ENCODE assay signal across 25 cellular contexts in the genomic region with DNA sequence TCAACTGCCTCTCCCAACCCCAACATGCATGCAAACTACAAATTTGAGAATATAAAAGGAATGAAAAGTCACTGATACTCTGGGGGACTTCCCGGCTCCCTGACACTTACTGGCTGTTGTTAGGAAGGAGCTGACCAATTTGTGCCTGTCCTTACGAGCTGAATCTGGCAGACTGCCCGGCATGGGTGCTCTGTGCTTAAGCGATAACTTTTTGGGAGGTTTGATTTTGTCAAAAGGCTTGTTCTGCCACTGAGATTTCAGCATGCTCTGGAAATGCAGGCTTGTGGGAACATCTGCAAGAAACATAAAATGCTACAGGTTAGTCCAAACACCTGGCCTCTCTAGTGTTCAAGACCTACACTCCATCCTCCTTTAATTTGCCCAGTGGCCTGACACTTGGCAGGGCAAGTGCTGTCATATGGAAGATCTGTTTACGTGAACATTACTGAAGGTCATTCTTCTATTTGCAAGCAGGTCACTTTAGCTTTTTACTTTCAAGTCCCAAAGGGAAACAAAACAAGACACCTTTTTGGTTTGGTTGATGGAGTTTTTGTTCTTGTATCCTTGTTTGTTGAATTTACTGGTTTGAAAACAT. TPM values are rescaled to one million over a fixed set of nuclear protein-coding genes. Genes with fewer than 3 reads are reported as not detected.
DNase-seq lines count a peak whose midpoint lies in the region; ATAC-seq and TF ChIP-seq lines count a peak whose summit lies in the region.
"Had no signal": no experiment of that assay in that cellular context is flagged by ENCODE, and none has a peak within 500 bp of the region (broad histone marks: within the 10 kb centered on the region; RNA-seq: fewer than 3 reads in every experiment).

No MANE protein-coding gene starts in this region.

- no peaks in the 10 kb centered on the region for H3K9me3 ChIP-seq in left ventricle myocardium inferior (replicated peaks)
- H3K9me3 ChIP-seq: esophagus muscularis mucosa, upper lobe of right lung had no signal

- CTCF ChIA-PET in activated B cell treated with CpG ODN at 0.5 μM for 24 hours (lab: Charles Lee), result interaction anchor here (1.2 kb wide), 1 partner anchor 36 kb away, joined by 3 read pairs; no protein-coding TSS in a partner anchor

- peaks cover 25% of the 10 kb centered on the region for H3K4me1 Mint-ChIP-seq in activated T-cell treated with anti-CD3 and anti-CD28 coated beads, Interleukin-2, amount 50 U/mL, for 24 hours (ENCODE audit: low read depth)
- H3K4me1 Mint-ChIP-seq in activated T-cell treated with anti-CD3 and anti-CD28 coated beads, Interleukin-2, amount 50 U/mL, for 4 hours (ENCODE audit: low read depth), result peaks cover 11% of the 10 kb centered on the region
- H3K4me1 Mint-ChIP-seq in activated B cell treated with CpG ODN at 0.5 μM for 24 hours, result peaks cover 9% of the 10 kb centered on the region
- H3K4me1 Mint-ChIP-seq in stimulated activated memory B cell treated with anti-CD40 and anti-IgM and Interleukin-4, amounts not matched to agents 10 μg/mL and 1 μg/mL and 100 μg/mL, for 72 hours, result peaks cover 24% of the 10 kb centered on the region

- H3K27me3 Mint-ChIP-seq in activated T-cell treated with anti-CD3 and anti-CD28 coated beads, Interleukin-2, amount 50 U/mL, for 24 hours, result no peaks in the 10 kb centered on the region
- no peaks in the 10 kb centered on the region for H3K27me3 Mint-ChIP-seq in activated T-cell treated with anti-CD3 and anti-CD28 coated beads, Interleukin-2, amount 50 U/mL, for 4 hours (ENCODE audit: low read depth)
- no peaks in the 10 kb centered on the region for H3K27me3 Mint-ChIP-seq in activated B cell treated with CpG ODN at 0.5 μM for 24 hours
- no peaks in the 10 kb centered on the region for H3K27me3 Mint-ChIP-seq in stimulated activated memory B cell treated with anti-CD40 and anti-IgM and Interleukin-4, amounts not matched to agents 10 μg/mL and 1 μg/mL and 100 μg/mL, for 72 hours
- H3K27me3 Mint-ChIP-seq: activated naive CD8-positive, alpha-beta T cell treated with anti-CD3 and anti-CD28 coated beads, Interleukin-2, amount 10 ng/mL, durations not matched to agents 7 days and 5 days; naive B cell had no signal

- DNase-seq in activated T-cell treated with anti-CD3 and anti-CD28 coated beads, Interleukin-2, amount 50 U/mL, for 24 hours, result no peak
- no peak for DNase-seq in activated T-cell treated with anti-CD3 and anti-CD28 coated beads, Interleukin-2, amount 50 U/mL, for 4 hours
- DNase-seq in activated B cell treated with CpG ODN at 0.5 μM for 24 hours (no peak), left ventricle myocardium inferior (peak; percentile 60), kidney glomerular epithelial cell (lab: John Stamatoyannopoulos, UW) (no peak), NCI-H2227 (lab: John Stamatoyannopoulos, UW; ENCODE audit: unreplicated experiment) (no peak), NCI-H2107 treated with DMSO at 0.1 percent for 48 hours (lab: John Stamatoyannopoulos, UW; ENCODE audit: unreplicated experiment) (no peak)
- DNase-seq: activated CD4-positive, alpha-beta T cell treated with anti-CD3 and anti-CD28 coated beads for 1 hour; activated naive CD8-positive, alpha-beta T cell treated with anti-CD3 and anti-CD28 coated beads, Interleukin-2, amount 10 ng/mL, durations not matched to agents 7 days and 5 days; Calu3; effector memory CD4-positive, alpha-beta T cell; EL; naive B cell; NCI-H1417 treated with DMSO at 0.1 percent for 48 hours; NCI-H69; occipital lobe; retina; SHP77; upper lobe of right lung had no signal

- peaks cover 45% of the 10 kb centered on the region for H3K4me1 ChIP-seq in left ventricle myocardium inferior

- no peak overlapping the region for H3K4me3 ChIP-seq in left ventricle myocardium inferior
- H3K4me3 ChIP-seq: esophagus muscularis mucosa, upper lobe of right lung had no signal

- no peaks in the 10 kb centered on the region for H3K27me3 ChIP-seq in left ventricle myocardium inferior (ENCODE audit: low read depth)
- H3K27me3 ChIP-seq: esophagus muscularis mucosa, upper lobe of right lung had no signal

- no peak overlapping the region for H3K4me3 Mint-ChIP-seq in activated T-cell treated with anti-CD3 and anti-CD28 coated beads, Interleukin-2, amount 50 U/mL, for 24 hours
- no peak overlapping the region for H3K4me3 Mint-ChIP-seq in activated T-cell treated with anti-CD3 and anti-CD28 coated beads, Interleukin-2, amount 50 U/mL, for 4 hours
- H3K4me3 Mint-ChIP-seq in activated B cell treated with CpG ODN at 0.5 μM for 24 hours, result no peak overlapping the region
- no peak overlapping the region for H3K4me3 Mint-ChIP-seq in stimulated activated memory B cell treated with anti-CD40 and anti-IgM and Interleukin-4, amounts not matched to agents 10 μg/mL and 1 μg/mL and 100 μg/mL, for 72 hours
- H3K4me3 Mint-ChIP-seq: activated naive CD8-positive, alpha-beta T cell treated with anti-CD3 and anti-CD28 coated beads, Interleukin-2, amount 10 ng/mL, durations not matched to agents 7 days and 5 days; naive B cell had no signal

- no peaks in the 10 kb centered on the region for H3K9me3 Mint-ChIP-seq in activated T-cell treated with anti-CD3 and anti-CD28 coated beads, Interleukin-2, amount 50 U/mL, for 24 hours
- H3K9me3 Mint-ChIP-seq in activated T-cell treated with anti-CD3 and anti-CD28 coated beads, Interleukin-2, amount 50 U/mL, for 4 hours, result no peaks in the 10 kb centered on the region
- no peaks in the 10 kb centered on the region for H3K9me3 Mint-ChIP-seq in activated B cell treated with CpG ODN at 0.5 μM for 24 hours
- H3K9me3 Mint-ChIP-seq in stimulated activated memory B cell treated with anti-CD40 and anti-IgM and Interleukin-4, amounts not matched to agents 10 μg/mL and 1 μg/mL and 100 μg/mL, for 72 hours, result no peaks in the 10 kb centered on the region
- H3K9me3 Mint-ChIP-seq: activated naive CD8-positive, alpha-beta T cell treated with anti-CD3 and anti-CD28 coated beads, Interleukin-2, amount 10 ng/mL, durations not matched to agents 7 days and 5 days; naive B cell had no signal

- POLR2A ChIA-PET in activated B cell treated with CpG ODN at 0.5 μM for 24 hours (lab: Charles Lee), result interaction anchor here (0.5 kb wide), 1 partner anchor 10 kb away, joined by 5 read pairs; no protein-coding TSS in a partner anchor

- intact Hi-C loops in activated B cell treated with CpG ODN at 0.5 μM for 24 hours (cut with micrococcal nuclease) (no loop called here), left ventricle myocardium inferior (cut with micrococcal nuclease) (loop anchor here (5.0 kb wide), 2 partner anchors 158 to 173 kb away; no protein-coding TSS in a partner anchor)

- H3K27ac Mint-ChIP-seq in activated T-cell treated with anti-CD3 and anti-CD28 coated beads, Interleukin-2, amount 50 U/mL, for 24 hours, result peak overlapping the region; percentile 79
- H3K27ac Mint-ChIP-seq in activated B cell treated with CpG ODN at 0.5 μM for 24 hours, result peak overlapping the region; percentile 14
- H3K27ac Mint-ChIP-seq in stimulated activated memory B cell treated with anti-CD40 and anti-IgM and Interleukin-4, amounts not matched to agents 10 μg/mL and 1 μg/mL and 100 μg/mL, for 72 hours, result peak overlapping the region; percentile 59
- H3K27ac Mint-ChIP-seq: activated naive CD8-positive, alpha-beta T cell treated with anti-CD3 and anti-CD28 coated beads, Interleukin-2, amount 10 ng/mL, durations not matched to agents 7 days and 5 days had no signal

- H3K36me3 ChIP-seq in left ventricle myocardium inferior, result peaks cover 61% of the 10 kb centered on the region

- no peak for ATAC-seq in activated T-cell treated with anti-CD3 and anti-CD28 coated beads, Interleukin-2, amount 50 U/mL, for 4 hours
- ATAC-seq in activated B cell treated with CpG ODN at 0.5 μM for 24 hours (ENCODE audit: low read depth), result no peak
- no peak for ATAC-seq in stimulated activated memory B cell treated with anti-CD40 and anti-IgM and Interleukin-4, amounts not matched to agents 10 μg/mL and 1 μg/mL and 100 μg/mL, for 72 hours
- ATAC-seq: upper lobe of right lung had no signal

- peaks cover 98% of the 10 kb centered on the region for H3K36me3 Mint-ChIP-seq in activated T-cell treated with anti-CD3 and anti-CD28 coated beads, Interleukin-2, amount 50 U/mL, for 24 hours (ENCODE audit: low read depth)
- peaks cover 46% of the 10 kb centered on the region for H3K36me3 Mint-ChIP-seq in activated T-cell treated with anti-CD3 and anti-CD28 coated beads, Interleukin-2, amount 50 U/mL, for 4 hours (ENCODE audit: insufficient read depth)
- H3K36me3 Mint-ChIP-seq in activated B cell treated with CpG ODN at 0.5 μM for 24 hours (ENCODE audit: low read depth), result peaks cover 86% of the 10 kb centered on the region
- peaks cover 65% of the 10 kb centered on the region for H3K36me3 Mint-ChIP-seq in stimulated activated memory B cell treated with anti-CD40 and anti-IgM and Interleukin-4, amounts not matched to agents 10 μg/mL and 1 μg/mL and 100 μg/mL, for 72 hours

- TF ChIP-seq CTCF in activated B cell treated with CpG ODN at 0.5 μM for 24 hours (IDR thresholded peaks at IDR 0.05), result no peak
- no peak for TF ChIP-seq CTCF in left ventricle myocardium inferior (IDR thresholded peaks at IDR 0.05; ENCODE audit: borderline replicate concordance)

- H3K27ac ChIP-seq in left ventricle myocardium inferior (replicated peaks), result peak overlapping the region; percentile 46
- H3K27ac ChIP-seq: upper lobe of right lung had no signal

RNA-seq across cellular contexts. Expression of a gene that starts 40.6 kb away (rescaled TPM):
- total RNA-seq in activated T-cell treated with anti-CD3 and anti-CD28 coated beads, Interleukin-2, amount 50 U/mL, for 4 hours, result not detected
- total RNA-seq in activated B cell treated with CpG ODN at 0.5 μM for 24 hours (not detected in 2 replicates), left ventricle myocardium inferior (not detected)
- total RNA-seq: activated CD8-positive, alpha-beta memory T cell treated with anti-CD3 and anti-CD28 coated beads for 36 hours; activated naive CD8-positive, alpha-beta T cell treated with anti-CD3 and anti-CD28 coated beads, Interleukin-2, amount 10 ng/mL, durations not matched to agents 7 days and 5 days; Calu3; esophagus muscularis mucosa; kidney epithelial cell; LHCN-M2; mesenteric fat pad; upper lobe of right lung had no signal

Comparison
In these comparisons a context has a peak if more than half of its experiments do, and no peak if none do; other contexts are left out.
1. H3K27ac Mint-ChIP-seq: peak in every context shown above with its lines; median percentile 79 in activated T-cell treated with anti-CD3 and anti-CD28 coated beads, Interleukin-2, amount 50 U/mL, for 24 hours; 59 in stimulated activated memory B cell treated with anti-CD40 and anti-IgM and Interleukin-4, amounts not matched to agents 10 μg/mL and 1 μg/mL and 100 μg/mL, for 72 hours; 14 in activated B cell treated with CpG ODN at 0.5 μM for 24 hours.